In genomic region chr3:156604642-156605144, GRCh38 we compare ENCODE assay signal across 1 cellular context.
TF ChIP-seq lines count a peak whose summit lies in the region.

No MANE protein-coding gene starts in this region.

TF ChIP-seq in HepG2, 621 proteins besides CTCF, POLR2A, EP300 and RAD21:
- TF ChIP-seq CEBPB (IDR thresholded peaks at IDR 0.05; ENCODE audit: borderline replicate concordance, low read depth, low read length) (peak; percentile 53), ATF7 (IDR thresholded peaks at IDR 0.05) (0 out of 2 replicates have a peak, but pooled peaks have one; percentile 16), ATF7 (CRISPR knock-in tag; IDR thresholded peaks at IDR 0.05) (no peak), ATF7-NPFF (CRISPR knock-in tag; IDR thresholded peaks at IDR 0.05; ENCODE audit: low read depth) (no peak), HNRNPLL (IDR thresholded peaks at IDR 0.05; ENCODE audit: low read depth, low read length, poor library complexity, severe bottlenecking) (no peak), ZNF652 (CRISPR knock-in tag; IDR thresholded peaks at IDR 0.05; ENCODE audit: borderline replicate concordance, low read depth) (no peak), TCF12 (IDR thresholded peaks at IDR 0.05) (no peak), TCF12 (CRISPR knock-in tag; IDR thresholded peaks at IDR 0.05) (no peak), PRPF4 (IDR thresholded peaks at IDR 0.05; ENCODE audit: low read depth, low read length, poor library complexity, severe bottlenecking) (no peak), ZNF121 (CRISPR knock-in tag; IDR thresholded peaks at IDR 0.05) (no peak), ZNF703 (CRISPR knock-in tag; IDR thresholded peaks at IDR 0.05; ENCODE audit: borderline replicate concordance) (no peak), ZBTB14 (CRISPR knock-in tag; IDR thresholded peaks at IDR 0.05) (no peak), RFX5 (IDR thresholded peaks at IDR 0.05; ENCODE audit: low read depth, low read length) (no peak)
